ENCODE assay signal across 11 cellular contexts in genomic region chr17:2191785-2192184, GRCh38.
DNase-seq lines count a peak whose midpoint lies in the region; ATAC-seq, FAIRE-seq and TF ChIP-seq lines count a peak whose summit lies in the region.
"Had no signal": no experiment of that assay in that cellular context is flagged by ENCODE, and none has a peak within 500 bp of the region (broad histone marks: within the 10 kb centered on the region; RNA-seq: fewer than 3 reads in every experiment).

No MANE protein-coding gene starts in this region.

- intact Hi-C loops in natural killer cell (cut with micrococcal nuclease): loop anchor here (1.0 to 5.0 kb wide), 3 partner anchors 15 to 76 kb away; no protein-coding TSS in a partner anchor

- no peak for ATAC-seq in A549
- ATAC-seq in natural killer cell: no peak
- ATAC-seq in GM18505 (IDR thresholded peaks at IDR 0.05; ENCODE audit: unreplicated experiment): no peak
- no peak for ATAC-seq in GM19452 (IDR thresholded peaks at IDR 0.05; ENCODE audit: unreplicated experiment)

- DNase-seq in A549 (ENCODE audit: low read depth in 1 of 2, low spot score in 1 of 2) (no peak), chondrocyte (ENCODE audit: low spot score) (no peak), natural killer cell (no peak), ecto neural progenitor cell (ENCODE audit: low spot score) (no peak), HTR-8/SVneo (ENCODE audit: insufficient read length, low spot score) (no peak)
- DNase-seq: NCI-H526 treated with DMSO at 0.1 percent for 48 hours had no signal

- no peaks in the 10 kb centered on the region for H3K9me3 ChIP-seq in A549
- no peaks in the 10 kb centered on the region for H3K9me3 ChIP-seq in OCI-LY1 (ENCODE audit: low read length)

- peaks cover 7% of the 10 kb centered on the region; the same call in 1 of the 2 replicates for H3K36me3 ChIP-seq in OCI-LY1 (ENCODE audit: insufficient read depth, low read length)

- H3K4me2 ChIP-seq in A549 (peak overlapping the region; percentile 55), OCI-LY1 (ENCODE audit: low read length) (no peak overlapping the region)

- FAIRE-seq in A549 (lab: Jason Lieb, UNC) (no peak), HTR-8/SVneo (lab: Jason Lieb, UNC) (no peak)
- FAIRE-seq: colon had no signal

- peak overlapping the region; percentile 18 for H3K27ac Mint-ChIP-seq in chondrocyte (ENCODE audit: unreplicated experiment)
- peak overlapping the region; percentile 91 to 92 for H3K27ac Mint-ChIP-seq in natural killer cell

- H3K4me1 Mint-ChIP-seq in chondrocyte (ENCODE audit: low read depth) (peaks cover 39% of the 10 kb centered on the region), natural killer cell (peaks cover 83 to 88% of the 10 kb centered on the region in 2 donors)

- H3K27ac ChIP-seq in A549 (peak overlapping the region; percentile 69 to 80), OCI-LY1 (ENCODE audit: low read depth, low read length, poor library complexity, severe bottlenecking) (peak overlapping the region; percentile 70)
- H3K27ac ChIP-seq: C4-2B had no signal

- 90% methylated on average over 9 of the region's 9 CpGs for WGBS in A549 (ENCODE audit: missing lambda C conversion rate)

- H3K9me2 ChIP-seq in OCI-LY1 (ENCODE audit: low read depth, low read length): no peaks in the 10 kb centered on the region

- H3K9me3 Mint-ChIP-seq in chondrocyte (ENCODE audit: low read depth) (no peaks in the 10 kb centered on the region), natural killer cell (no peaks in the 10 kb centered on the region)

- no peak for TF ChIP-seq EP300 in A549 (IDR thresholded peaks at IDR 0.05)

- TF ChIP-seq CTCF in A549 (IDR thresholded peaks at IDR 0.05) (no peak), OCI-LY1 (IDR thresholded peaks at IDR 0.05; ENCODE audit: low read length) (no peak), chondrocyte (IDR thresholded peaks at IDR 0.05) (no peak), natural killer cell (IDR thresholded peaks at IDR 0.05) (no peak)

- no peaks in the 10 kb centered on the region for H3K79me2 ChIP-seq in OCI-LY1 (ENCODE audit: insufficient read depth, low read length)

- H2AFZ ChIP-seq in OCI-LY1 (ENCODE audit: low read length): no peak overlapping the region

- H3K36me3 Mint-ChIP-seq in chondrocyte (ENCODE audit: low read depth) (peaks cover 20% of the 10 kb centered on the region), natural killer cell (peaks cover 19% of the 10 kb centered on the region)

- no peak overlapping the region for H3K4me3 ChIP-seq in A549
- no peak overlapping the region for H3K4me3 ChIP-seq in OCI-LY1 (ENCODE audit: low read depth, low read length, poor library complexity, severe bottlenecking)

- no peaks in the 10 kb centered on the region for H3F3A ChIP-seq in OCI-LY1 (ENCODE audit: insufficient read depth, low read length)

- TF ChIP-seq POLR2A in A549 (IDR thresholded peaks at IDR 0.05; ENCODE audit: low read length) (no peak), GM18505 (IDR thresholded peaks at IDR 0.05; ENCODE audit: borderline replicate concordance, extremely low read depth, insufficient read depth, insufficient read length) (no peak)

- no peak overlapping the region for H3K4me3 Mint-ChIP-seq in chondrocyte (ENCODE audit: unreplicated experiment)
- peak overlapping the region; percentile 78 for H3K4me3 Mint-ChIP-seq in natural killer cell

- H3K4me1 ChIP-seq in A549 (peaks cover 38% of the 10 kb centered on the region), OCI-LY1 (ENCODE audit: insufficient read depth, low read length, severe bottlenecking) (peaks cover 21% of the 10 kb centered on the region)

- CTCF ChIA-PET in A549 (lab: Yijun Ruan, JAX): interaction anchor here (0.9 to 1.2 kb wide), 5 partner anchors 17 to 137 kb away, joined by 3 to 4 read pairs (median 3); partner anchors contain the start of gene HIC1

- POLR2A ChIA-PET in A549 (lab: Yijun Ruan, JAX): no interaction called here

- H3K27me3 ChIP-seq in OCI-LY1 (ENCODE audit: insufficient read depth, low read length): no peaks in the 10 kb centered on the region

- H4K20me1 ChIP-seq in OCI-LY1 (ENCODE audit: insufficient read depth, low read length): no peaks in the 10 kb centered on the region

- TF ChIP-seq RAD21 in A549 (conservative IDR thresholded peaks at IDR 0.05 in 1 of 2, IDR thresholded peaks at IDR 0.05 in 1 of 2): no peak

- H3K27me3 Mint-ChIP-seq in chondrocyte (ENCODE audit: low read depth): no peaks in the 10 kb centered on the region
- no peaks in the 10 kb centered on the region for H3K27me3 Mint-ChIP-seq in natural killer cell (ENCODE audit: low read depth in 2 of 2)

- H3K9ac ChIP-seq in OCI-LY1 (ENCODE audit: low read length): no peak overlapping the region

TF ChIP-seq in A549, 52 proteins besides CTCF, POLR2A, EP300 and RAD21:
- no peak for TF ChIP-seq ZSCAN20 (CRISPR knock-in tag; IDR thresholded peaks at IDR 0.05)
- no peak for TF ChIP-seq RFX5 (IDR thresholded peaks at IDR 0.05)
- no peak for TF ChIP-seq ATOH8 (CRISPR knock-in tag; IDR thresholded peaks at IDR 0.05; ENCODE audit: low read depth)
